Comparison of ENCODE assay signal across 34 cellular contexts in the genomic region with DNA sequence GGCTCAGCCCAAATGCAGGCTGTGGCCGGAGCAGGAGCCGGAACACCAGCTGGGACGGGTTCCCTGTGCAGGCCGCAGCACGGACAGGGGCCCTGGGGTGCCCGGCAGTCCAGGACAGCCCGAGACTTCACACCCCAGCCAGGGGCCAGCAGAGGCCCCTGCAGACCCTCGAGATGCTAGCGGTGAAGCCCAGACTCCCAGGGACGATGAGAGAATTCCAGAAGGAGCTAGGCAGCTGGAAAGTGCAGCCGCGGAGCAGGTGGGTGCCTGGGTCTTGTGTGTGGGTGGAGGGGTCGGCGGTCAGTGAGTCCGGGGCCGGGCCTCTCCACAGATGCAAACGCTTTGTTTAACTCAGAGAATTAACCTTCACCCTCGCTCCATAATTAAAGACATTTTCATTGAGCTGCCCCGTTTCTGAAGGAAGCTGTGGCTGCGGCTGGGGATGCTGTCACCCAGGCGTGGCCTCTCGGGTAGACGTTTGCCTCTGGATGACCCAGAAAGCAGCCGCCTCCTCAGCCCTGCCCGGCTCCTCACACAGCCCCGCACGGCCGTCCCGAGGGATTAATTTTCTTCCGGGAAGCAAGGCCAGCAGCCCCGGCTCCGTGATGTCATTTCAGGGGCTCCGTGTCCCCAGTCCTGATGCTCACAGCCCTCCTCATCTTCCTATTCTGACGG. TPM values are rescaled to one million over a fixed set of nuclear protein-coding genes. Genes with fewer than 3 reads are reported as not detected.
"Had no signal": no experiment of that assay in that cellular context is flagged by ENCODE, and none has a peak within 500 bp of the region (broad histone marks: within the 10 kb centered on the region; RNA-seq: fewer than 3 reads in every experiment).

No MANE protein-coding gene starts in this region.

- H3K27ac ChIP-seq: ascending aorta, cardiac muscle cell, SK-N-MC, WERI-Rb-1 had no signal

- H3K4me3 ChIP-seq: ascending aorta, cardiac muscle cell, MG63, SK-N-MC had no signal

- DNase-seq: activated CD4-positive, alpha-beta memory T cell treated with anti-CD3 and anti-CD28 coated beads, Interleukin-2, amount 10 ng/mL, durations not matched to agents 7 days and 5 days; activated CD4-positive, alpha-beta T cell treated with anti-CD3 and anti-CD28 coated beads for 1 hour; activated CD4-positive, alpha-beta T cell treated with anti-CD3 and anti-CD28 coated beads for 48 hours; activated CD4-positive, CD25-positive, alpha-beta regulatory T cell; activated CD8-positive, alpha-beta memory T cell treated with anti-CD3 and anti-CD28 coated beads for 24 hours; activated CD8-positive, alpha-beta memory T cell treated with anti-CD3 and anti-CD28 coated beads, Interleukin-2, amount 10 ng/mL, durations not matched to agents 7 days and 5 days; activated CD8-positive, alpha-beta memory T cell treated with anti-CD3 and anti-CD28 coated beads, Interleukin-2, amount 50 U/mL, for 48 hours; activated effector memory CD4-positive, alpha-beta T cell treated with Interleukin-2 at 50 U/mL for 16 hours; activated naive CD4-positive, alpha-beta T cell; activated naive CD4-positive, alpha-beta T cell treated with anti-CD3 and anti-CD28 coated beads, Interleukin-2, amount 50 U/mL, for 16 hours; activated naive CD8-positive, alpha-beta T cell treated with anti-CD3 and anti-CD28 coated beads for 36 hours; activated T-cell treated with anti-CD3 and anti-CD28 coated beads, Interleukin-2, amount 50 U/mL, for 48 hours; amniotic stem cell; Kasumi-1; MG63; NCI-H1048; NCI-H1105 treated with DMSO at 0.1 percent for 48 hours; NCI-H1436; NCI-H1694; NCI-H1930; NCI-H2081 treated with DMSO at 0.1 percent for 48 hours; NCI-H226; NCI-H446 treated with DMSO at 0.1 percent for 48 hours; NCI-H524 treated with DMSO at 0.1 percent for 48 hours; SIG-M5; T1000; WERI-Rb-1 had no signal

- H3K36me3 ChIP-seq: ascending aorta, cardiac muscle cell, MG63, WERI-Rb-1 had no signal

- H3K4me1 ChIP-seq: ascending aorta had no signal

- H3K9me3 ChIP-seq: ascending aorta, MG63 had no signal

- ATAC-seq: activated CD8-positive, alpha-beta memory T cell treated with anti-CD3 and anti-CD28 coated beads, Interleukin-2, amount 10 ng/mL, durations not matched to agents 7 days and 5 days; Panc1 had no signal

- H3K27me3 ChIP-seq: ascending aorta, cardiac muscle cell, MG63 had no signal

RNA-seq across cellular contexts. Expression of a gene that starts 26.5 kb away (rescaled TPM):
- total RNA-seq: activated naive CD8-positive, alpha-beta T cell treated with anti-CD3 and anti-CD28 coated beads for 36 hours; RPMI7951 had no signal

RNA-seq across cellular contexts. Expression of a gene that starts 43.5 kb away (rescaled TPM):
- total RNA-seq: activated CD4-positive, alpha-beta memory T cell treated with anti-CD3 and anti-CD28 coated beads, Interleukin-2, amount 10 ng/mL, durations not matched to agents 7 days and 5 days; activated CD8-positive, alpha-beta memory T cell treated with anti-CD3 and anti-CD28 coated beads, Interleukin-2, amount 10 ng/mL, durations not matched to agents 7 days and 5 days; activated naive CD8-positive, alpha-beta T cell treated with anti-CD3 and anti-CD28 coated beads for 36 hours; ascending aorta; cardiac muscle cell; RPMI7951; T-helper 1 cell treated with Interleukin-12 subunit alpha and Interleukin-12 subunit beta and Interleukin-4 antibody, amounts not matched to agents 30 ng/mL and 1 ng/mL, for 36 hours; T-helper 2 cell treated with Interferon-gamma antibody and Interleukin-4, amounts not matched to agents 100 ng/mL and 5 ng/mL, for 36 hours had no signal
- polyA plus RNA-seq: cardiac muscle cell had no signal

RNA-seq across cellular contexts. Expression of a gene that starts 51.1 kb away (rescaled TPM):
- total RNA-seq: activated CD4-positive, alpha-beta memory T cell treated with anti-CD3 and anti-CD28 coated beads, Interleukin-2, amount 10 ng/mL, durations not matched to agents 7 days and 5 days; activated naive CD8-positive, alpha-beta T cell treated with anti-CD3 and anti-CD28 coated beads for 36 hours; cardiac muscle cell; RPMI7951; T-helper 1 cell treated with Interleukin-12 subunit alpha and Interleukin-12 subunit beta and Interleukin-4 antibody, amounts not matched to agents 30 ng/mL and 1 ng/mL, for 36 hours; T-helper 2 cell treated with Interferon-gamma antibody and Interleukin-4, amounts not matched to agents 100 ng/mL and 5 ng/mL, for 36 hours had no signal
- polyA plus RNA-seq: cardiac muscle cell had no signal
